Comparison of ENCODE assay signal across 8 cellular contexts in genomic region chr6:128520436-128521301, GRCh38. TPM values are rescaled to one million over a fixed set of nuclear protein-coding genes. Genes with fewer than 3 reads are reported as not detected.
DNase-seq lines count a peak whose midpoint lies in the region; ATAC-seq lines count a peak whose summit lies in the region.

Gene PTPRK (minus strand): TSS chr6:128520599. CDS start chr6:128520358, 241 bp downstream.

- H2BK12ac ChIP-seq in mesenchymal stem cell (ENCODE audit: low read length in 2 of 2), result peak within 1 kb of the TSS; percentile 87 to 96

- peak; percentile 90 for DNase-seq in AG08395 (ENCODE audit: low spot score)
- peak; percentile 79 for DNase-seq in NCI-H460 (ENCODE audit: extremely low read depth, low read depth)
- DNase-seq in activated CD8-positive, alpha-beta memory T cell treated with anti-CD3 and anti-CD28 coated beads, Interleukin-2, amount 50 U/mL, for 1 hour (ENCODE audit: extremely low read depth), result peak; percentile 62
- DNase-seq in mesenchymal stem cell, result peak; percentile 94
- peak; percentile 73 for DNase-seq in stimulated activated CD8-positive, alpha-beta memory T cell treated with anti-CD3 and anti-CD28 coated beads, Interleukin-12 subunit alpha, Interleukin-12 subunit beta, amount 100 ng/mL, for 24 hours (ENCODE audit: extremely low read depth)

- no peaks in the 10 kb centered on the region for H3K9me3 ChIP-seq in endocrine pancreas (ENCODE audit: control insufficient read depth, low read length)
- no peaks in the 10 kb centered on the region for H3K9me3 ChIP-seq in mesenchymal stem cell (ENCODE audit: control insufficient read depth, low read length)

- peak within 1 kb of the TSS; percentile 95 for H4K91ac ChIP-seq in mesenchymal stem cell (ENCODE audit: low read length)

- under 1% methylated on average over 63 of the region's 85 CpGs for WGBS in mesenchymal stem cell

- H3K4me2 ChIP-seq in mesenchymal stem cell (ENCODE audit: low read length, poor library complexity, severe bottlenecking), result peak within 1 kb of the TSS; percentile 81

- H3K27me3 ChIP-seq in endocrine pancreas (ENCODE audit: control insufficient read depth, insufficient read depth, low read length) (no peaks in the 10 kb centered on the region), mesenchymal stem cell (ENCODE audit: control insufficient read depth in 1 of 2, insufficient read depth in 1 of 2, low read length in 2 of 2) (no peaks in the 10 kb centered on the region)

- peak within 1 kb of the TSS; percentile 62 for H3K9ac ChIP-seq in endocrine pancreas (ENCODE audit: control insufficient read depth, insufficient read depth, low read length)
- peak within 1 kb of the TSS; percentile 97 for H3K9ac ChIP-seq in mesenchymal stem cell (ENCODE audit: low read length)

- peak within 1 kb of the TSS; percentile 99 for H2BK5ac ChIP-seq in mesenchymal stem cell (ENCODE audit: low read depth, low read length, poor library complexity, severe bottlenecking)

- peak within 1 kb of the TSS; percentile 95 for H2BK120ac ChIP-seq in mesenchymal stem cell (ENCODE audit: low read depth, low read length)

- H4K8ac ChIP-seq in mesenchymal stem cell (ENCODE audit: low read length), result peak within 1 kb of the TSS; percentile 98

- peak within 1 kb of the TSS in 1 of 2 experiments; percentile 94 for H3K14ac ChIP-seq in mesenchymal stem cell (ENCODE audit: low read length in 2 of 2)

- H3K27ac ChIP-seq in mesenchymal stem cell (ENCODE audit: low read length, poor library complexity, severe bottlenecking), result peak within 1 kb of the TSS; percentile 100

- H2AFZ ChIP-seq in mesenchymal stem cell (ENCODE audit: low read depth, low read length), result peak within 1 kb of the TSS; percentile 66

- peaks cover 2% of the 10 kb centered on the region for H3K79me1 ChIP-seq in mesenchymal stem cell (replicated peaks; ENCODE audit: low read length, poor library complexity, severe bottlenecking)

- H3K4me1 ChIP-seq in endocrine pancreas (ENCODE audit: control insufficient read depth, insufficient read depth, low read length) (peaks cover 6% of the 10 kb centered on the region), mesenchymal stem cell (ENCODE audit: control insufficient read depth, insufficient read depth, low read depth, low read length) (peaks cover 3% of the 10 kb centered on the region)

- no peak within 1 kb of the TSS for H2AK5ac ChIP-seq in mesenchymal stem cell (ENCODE audit: low read length, severe bottlenecking)

- peak within 1 kb of the TSS; percentile 78 for H3K4me3 ChIP-seq in endocrine pancreas (ENCODE audit: control insufficient read depth, insufficient read depth, low read length)
- H3K4me3 ChIP-seq in mesenchymal stem cell (ENCODE audit: insufficient read depth in 1 of 2, low read depth in 1 of 2, low read length in 2 of 2), result peak within 1 kb of the TSS; percentile 95 to 97

- H3K18ac ChIP-seq in mesenchymal stem cell (ENCODE audit: low read depth in 1 of 2, low read length in 2 of 2), result peak within 1 kb of the TSS; percentile 95 to 98

- peak within 1 kb of the TSS; percentile 82 for H2BK15ac ChIP-seq in mesenchymal stem cell (ENCODE audit: low read depth, poor library complexity, severe bottlenecking)

- ATAC-seq in GM18867 (IDR thresholded peaks at IDR 0.05; ENCODE audit: unreplicated experiment), result peak; percentile 93
- peak; percentile 90 for ATAC-seq in HG03095 (IDR thresholded peaks at IDR 0.05; ENCODE audit: unreplicated experiment)

- peak within 1 kb of the TSS in 1 of 2 experiments; percentile 77 for H3K23ac ChIP-seq in mesenchymal stem cell (ENCODE audit: low read length in 2 of 2)

- H3K36me3 ChIP-seq in endocrine pancreas (ENCODE audit: control insufficient read depth, insufficient read depth, low read length) (no peaks in the 10 kb centered on the region), mesenchymal stem cell (ENCODE audit: control insufficient read depth in 1 of 2, insufficient read depth in 2 of 2, low read depth in 1 of 2, low read length in 2 of 2) (no peaks in the 10 kb centered on the region)

- peak within 1 kb of the TSS; percentile 79 to 98 for H3K4ac ChIP-seq in mesenchymal stem cell (ENCODE audit: low read depth in 1 of 2, low read length in 2 of 2)

RNA-seq across cellular contexts. Expression of gene PTPRK, which starts in this region (rescaled TPM):
- total RNA-seq in NCI-H460 (2014; rRNA removed; shearing (Covaris generic)), result 5.5 and 9.7 TPM in 2 replicates
- polyA plus RNA-seq in NCI-H460 (2014; cell fraction: nucleus; rRNA removed), result 2.7 and 5.8 TPM in 2 replicates
- polyA plus RNA-seq in mesenchymal stem cell (2013, experiment 1 of 2), result 48.5 TPM
- polyA plus RNA-seq in mesenchymal stem cell (2013, experiment 2 of 2), result 49.0 TPM

Comparison
In these comparisons a context has a peak if more than half of its experiments do, and no peak if none do; other contexts are left out.
1. Peak in every context shown above with its lines: DNase-seq, ATAC-seq, H3K4me3 ChIP-seq and H3K27ac ChIP-seq.